ENCODE assay signal across 8 cellular contexts in the genomic region with DNA sequence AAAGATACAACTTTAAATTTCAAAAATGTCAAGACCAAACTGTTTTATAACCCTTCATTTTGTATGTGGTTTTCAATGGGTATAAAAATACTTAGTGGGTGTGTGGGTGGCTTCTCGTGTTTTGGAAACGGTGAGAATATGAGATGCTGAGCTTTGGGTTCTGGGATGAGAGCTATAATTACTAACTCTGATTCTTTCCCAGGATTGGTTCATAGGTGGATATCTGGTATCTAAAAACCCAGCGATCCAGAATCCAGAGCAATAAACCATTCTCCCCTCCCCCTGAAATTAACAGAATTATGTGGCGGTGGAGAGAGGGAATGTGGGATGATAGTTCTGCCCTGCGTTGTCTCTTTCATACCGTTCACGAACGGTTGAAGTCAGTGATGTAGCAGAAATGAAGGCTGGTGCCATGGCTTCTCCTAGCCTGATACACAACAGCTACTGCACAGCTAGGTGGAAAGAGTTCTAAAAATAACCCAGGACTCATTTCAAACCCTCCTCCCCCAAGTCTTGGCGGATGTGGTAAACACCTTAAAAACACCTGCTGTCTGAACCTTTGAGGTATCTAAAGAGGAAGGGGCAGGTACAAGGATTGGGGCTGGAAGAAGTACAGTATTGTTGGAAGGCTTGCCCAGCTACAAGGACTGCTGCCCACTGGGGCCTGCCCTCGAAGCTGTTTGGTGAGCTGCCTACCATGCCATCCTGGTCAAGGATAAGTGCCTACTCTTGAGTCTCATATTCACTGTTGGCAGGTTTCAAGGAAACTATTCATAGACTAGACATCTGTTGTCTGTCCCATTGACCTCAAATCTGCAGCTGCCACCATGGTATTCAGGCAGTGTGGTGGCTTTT. TPM values are rescaled to one million over a fixed set of nuclear protein-coding genes. Genes with fewer than 3 reads are reported as not detected.
DNase-seq lines count a peak whose midpoint lies in the region; ATAC-seq and TF ChIP-seq lines count a peak whose summit lies in the region.

No MANE protein-coding gene starts in this region.

- no peak overlapping the region for H3K27ac ChIP-seq in ovary

- peaks cover 15% of the 10 kb centered on the region for H3K36me3 Mint-ChIP-seq in activated naive CD4-positive, alpha-beta T cell treated with anti-CD3 and anti-CD28 coated beads for 36 hours (ENCODE audit: low read depth)

- TF ChIP-seq POLR2A in ovary (IDR thresholded peaks at IDR 0.05) = no peak

- no peak overlapping the region for H3K4me3 ChIP-seq in ovary

- ATAC-seq in GM18520 (IDR thresholded peaks at IDR 0.05; ENCODE audit: unreplicated experiment) = peak; percentile 55
- ATAC-seq in HG02884 (IDR thresholded peaks at IDR 0.05; ENCODE audit: unreplicated experiment) = peak; percentile 79
- no peak for ATAC-seq in SK-N-SH treated with all-trans-retinoic acid at 6 μM for 48 hours

- H3K4me1 Mint-ChIP-seq in activated naive CD4-positive, alpha-beta T cell treated with anti-CD3 and anti-CD28 coated beads for 36 hours (ENCODE audit: low read depth) = peaks cover 57% of the 10 kb centered on the region

- no peaks in the 10 kb centered on the region for H3K9me3 ChIP-seq in ovary

- DNase-seq in NCI-H510A treated with DMSO at 0.1 percent for 48 hours (lab: John Stamatoyannopoulos, UW) (peak; percentile 91), NCI-H146 (lab: John Stamatoyannopoulos, UW) (no peak), ovary (no peak)
- DNase-seq in activated naive CD4-positive, alpha-beta T cell treated with anti-CD3 and anti-CD28 coated beads for 36 hours = peak; percentile 82
- DNase-seq in stimulated activated CD4-positive, alpha-beta T cell treated with anti-CD3 and anti-CD28 coated beads, Interleukin-2, amount 100 ng/mL, for 4 hours (ENCODE audit: low read depth) = peak; percentile 36

- peak overlapping the region; percentile 65 for H3K27ac Mint-ChIP-seq in activated naive CD4-positive, alpha-beta T cell treated with anti-CD3 and anti-CD28 coated beads for 36 hours

- CTCF ChIA-PET in activated naive CD4-positive, alpha-beta T cell treated with anti-CD3 and anti-CD28 coated beads for 36 hours (lab: Charles Lee) = interaction anchor here (0.6 to 1.8 kb wide), 6 partner anchors 11 to 615 kb away, joined by 3 to 5 read pairs (median 4); no protein-coding TSS in a partner anchor

- WGBS in ovary, 3 donors = 71 to 93% (median 92%) methylated on average over 10 of the region's 10 CpGs

- peaks cover 2% of the 10 kb centered on the region for H3K9me3 Mint-ChIP-seq in activated naive CD4-positive, alpha-beta T cell treated with anti-CD3 and anti-CD28 coated beads for 36 hours

- no peak for TF ChIP-seq EP300 in ovary (IDR thresholded peaks at IDR 0.05)

- peak overlapping the region; percentile 53 for H3K4me3 Mint-ChIP-seq in activated naive CD4-positive, alpha-beta T cell treated with anti-CD3 and anti-CD28 coated beads for 36 hours

- H3K27me3 ChIP-seq in ovary = no peaks in the 10 kb centered on the region

- no peak for TF ChIP-seq CTCF in ovary (IDR thresholded peaks at IDR 0.05)

- H3K27me3 Mint-ChIP-seq in activated naive CD4-positive, alpha-beta T cell treated with anti-CD3 and anti-CD28 coated beads for 36 hours (ENCODE audit: low read depth) = no peaks in the 10 kb centered on the region

- intact Hi-C loops in activated naive CD4-positive, alpha-beta T cell treated with anti-CD3 and anti-CD28 coated beads for 36 hours (cut with micrococcal nuclease) = loop anchor here (1.0 to 5.0 kb wide), 8 partner anchors 8 to 593 kb away; partner anchors contain the start of genes CCNG2 and SEPTIN11
- intact Hi-C loops in ovary (cut with DNase I) = no loop called here

- H3K36me3 ChIP-seq in ovary = no peaks in the 10 kb centered on the region

- H3K4me1 ChIP-seq in ovary (ENCODE audit: insufficient read depth) = peaks cover 2% of the 10 kb centered on the region

TF ChIP-seq in SK-N-SH treated with all-trans-retinoic acid at 6 μM for 48 hours, 23 proteins besides CTCF, POLR2A, EP300 and RAD21 (continues in another document):
- no peak for TF ChIP-seq OSR1 (CRISPR knock-in tag; IDR thresholded peaks at IDR 0.05)
- TF ChIP-seq POU6F1 (CRISPR knock-in tag; IDR thresholded peaks at IDR 0.05; ENCODE audit: borderline replicate concordance, low read depth) = no peak
- no peak for TF ChIP-seq ZFP3 (CRISPR knock-in tag; IDR thresholded peaks at IDR 0.05)
- TF ChIP-seq GLIS3 (CRISPR knock-in tag; IDR thresholded peaks at IDR 0.05) = no peak
- no peak for TF ChIP-seq ZNF8 (CRISPR knock-in tag; IDR thresholded peaks at IDR 0.05)
- TF ChIP-seq ZC3H10 (CRISPR knock-in tag; IDR thresholded peaks at IDR 0.05) = no peak
- TF ChIP-seq TCF4 (CRISPR knock-in tag; IDR thresholded peaks at IDR 0.05; ENCODE audit: borderline replicate concordance) = no peak
- TF ChIP-seq BACH2 (CRISPR knock-in tag; IDR thresholded peaks at IDR 0.05; ENCODE audit: borderline replicate concordance) = no peak
- TF ChIP-seq TSHZ2 (CRISPR knock-in tag; IDR thresholded peaks at IDR 0.05) = no peak
- TF ChIP-seq TOX (CRISPR knock-in tag; IDR thresholded peaks at IDR 0.05; ENCODE audit: borderline replicate concordance) = no peak
- no peak for TF ChIP-seq ZFP30 (CRISPR knock-in tag; IDR thresholded peaks at IDR 0.05)
- no peak for TF ChIP-seq CSRNP3 (CRISPR knock-in tag; IDR thresholded peaks at IDR 0.05)
- TF ChIP-seq SNAI2 (CRISPR knock-in tag; IDR thresholded peaks at IDR 0.05) = no peak
- TF ChIP-seq, protein P1, sequence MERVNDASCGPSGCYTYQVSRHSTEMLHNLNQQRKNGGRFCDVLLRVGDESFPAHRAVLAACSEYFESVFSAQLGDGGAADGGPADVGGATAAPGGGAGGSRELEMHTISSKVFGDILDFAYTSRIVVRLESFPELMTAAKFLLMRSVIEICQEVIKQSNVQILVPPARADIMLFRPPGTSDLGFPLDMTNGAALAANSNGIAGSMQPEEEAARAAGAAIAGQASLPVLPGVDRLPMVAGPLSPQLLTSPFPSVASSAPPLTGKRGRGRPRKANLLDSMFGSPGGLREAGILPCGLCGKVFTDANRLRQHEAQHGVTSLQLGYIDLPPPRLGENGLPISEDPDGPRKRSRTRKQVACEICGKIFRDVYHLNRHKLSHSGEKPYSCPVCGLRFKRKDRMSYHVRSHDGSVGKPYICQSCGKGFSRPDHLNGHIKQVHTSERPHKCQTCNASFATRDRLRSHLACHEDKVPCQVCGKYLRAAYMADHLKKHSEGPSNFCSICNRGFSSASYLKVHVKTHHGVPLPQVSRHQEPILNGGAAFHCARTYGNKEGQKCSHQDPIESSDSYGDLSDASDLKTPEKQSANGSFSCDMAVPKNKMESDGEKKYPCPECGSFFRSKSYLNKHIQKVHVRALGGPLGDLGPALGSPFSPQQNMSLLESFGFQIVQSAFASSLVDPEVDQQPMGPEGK (CRISPR knock-in tag; IDR thresholded peaks at IDR 0.05; ENCODE audit: borderline replicate concordance) = no peak
- TF ChIP-seq RARB (CRISPR knock-in tag; IDR thresholded peaks at IDR 0.05) = no peak

RNA-seq across cellular contexts. Expression of gene SEPTIN11, which starts 44.5 kb away (rescaled TPM):
- total RNA-seq in activated naive CD4-positive, alpha-beta T cell treated with anti-CD3 and anti-CD28 coated beads for 36 hours = 10 to 100 TPM; 24.0 TPM
- total RNA-seq in ovary = 10 to 100 TPM; 29.9 to 86.0 (median 54.1) TPM
- 10 to 100 TPM; 24.3 to 43.6 TPM for polyA plus RNA-seq in ovary

Comparison
In these comparisons a context has a peak if more than half of its experiments do, and no peak if none do; other contexts are left out.
1. DNase-seq: peak in NCI-H510A treated with DMSO at 0.1 percent for 48 hours (single experiment), activated naive CD4-positive, alpha-beta T cell treated with anti-CD3 and anti-CD28 coated beads for 36 hours (single experiment) and stimulated activated CD4-positive, alpha-beta T cell treated with anti-CD3 and anti-CD28 coated beads, Interleukin-2, amount 100 ng/mL, for 4 hours (single experiment); none in NCI-H146 (single experiment) and ovary (0 of 5).